In the genomic region with DNA sequence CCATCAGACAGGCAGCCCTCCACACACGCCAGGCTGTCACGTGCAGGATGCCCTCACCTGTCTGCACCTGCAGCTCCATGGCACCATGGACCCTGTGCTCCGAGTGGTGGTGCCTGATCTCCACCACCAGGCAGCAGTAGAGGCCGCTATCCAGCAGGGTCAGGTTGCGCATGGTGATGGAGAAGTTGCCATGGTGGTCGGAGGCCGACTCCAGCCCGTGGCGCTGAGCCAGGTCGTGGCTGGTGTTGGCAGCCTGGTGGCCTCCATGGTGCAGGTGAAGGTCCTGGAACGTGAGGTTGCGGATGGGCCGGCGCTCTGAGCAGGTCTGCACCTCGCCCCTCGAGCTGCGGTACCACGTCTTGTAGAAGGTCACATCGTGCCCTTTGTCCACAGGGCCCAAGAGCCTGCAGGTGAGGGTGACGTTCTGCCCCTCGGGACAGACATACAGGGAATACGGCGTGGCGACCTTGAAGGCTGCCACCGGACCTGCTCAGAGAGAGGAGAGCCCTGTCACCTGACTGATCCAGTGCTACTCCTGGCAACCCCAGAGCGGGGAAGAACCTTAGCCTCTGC, we compare ENCODE assay signal across 13 cellular contexts. TPM values are rescaled to one million over a fixed set of nuclear protein-coding genes. Genes with fewer than 3 reads are reported as not detected.
A peak's percentile ranks its signal among the peaks of the same experiment; 100 is the strongest.
DNase-seq lines count a peak whose midpoint lies in the region; ATAC-seq, FAIRE-seq and TF ChIP-seq lines count a peak whose summit lies in the region.
"Had no signal": no experiment of that assay in that cellular context is flagged by ENCODE, and none has a peak within 500 bp of the region (broad histone marks: within the 10 kb centered on the region; RNA-seq: fewer than 3 reads in every experiment).

No MANE protein-coding gene starts in this region.

- no peak for FAIRE-seq in keratinocyte (lab: Jason Lieb, UNC)
- FAIRE-seq: GM12892, small intestine had no signal

- no peaks in the 10 kb centered on the region for H3K9me3 ChIP-seq in keratinocyte (ENCODE audit: control insufficient read depth, low read depth, low read length)
- H3K9me3 ChIP-seq: BLaER1 treated with 17β-estradiol and CSF1 and Interleukin-3, amounts not matched to agents 10 nM and 100 nM; heart left ventricle had no signal

- H3K9ac ChIP-seq in keratinocyte (ENCODE audit: control insufficient read depth, extremely low read depth, insufficient read depth, low read length), result no peak overlapping the region

- peaks cover 94% of the 10 kb centered on the region for H3K4me1 Mint-ChIP-seq in CD14-positive monocyte

- ATAC-seq in HG02870 (IDR thresholded peaks at IDR 0.05; ENCODE audit: unreplicated experiment), result no peak
- ATAC-seq in GM18520 (IDR thresholded peaks at IDR 0.05; ENCODE audit: unreplicated experiment), result no peak

- dilution Hi-C loops in keratinocyte (cut with MboI; ENCODE audit: extremely low pct_ligation_motif_present, low sequenced_read_pairs), result no loop called here

- H4K20me1 ChIP-seq in keratinocyte (ENCODE audit: control insufficient read depth, extremely low read depth, insufficient read depth, low read length), result no peaks in the 10 kb centered on the region

- DNase-seq in CD14-positive monocyte (ENCODE audit: low spot score) (no peak), keratinocyte (ENCODE audit: low read depth, low spot score) (no peak), NCI-H446 (lab: John Stamatoyannopoulos, UW) (no peak), NCI-H524 treated with DMSO at 0.1 percent for 48 hours (lab: John Stamatoyannopoulos, UW) (no peak)
- DNase-seq: NCI-H1092, small intestine had no signal

- H3K9me3 Mint-ChIP-seq in CD14-positive monocyte, result no peaks in the 10 kb centered on the region

- peak overlapping the region in 6 of 7 donors; percentile 61 to 91 (median 78) for H3K27ac Mint-ChIP-seq in CD14-positive monocyte

- H3K4me3 ChIP-seq in GM12875 (ENCODE audit: low read depth, low read length) (no peak overlapping the region), keratinocyte (ENCODE audit: control insufficient read depth in 2 of 3, extremely low read depth in 1 of 3, insufficient read depth in 2 of 3, low read depth in 1 of 3, low read length in 3 of 3) (no peak overlapping the region)
- H3K4me3 ChIP-seq: BLaER1 treated with 17β-estradiol and CSF1 and Interleukin-3, amounts not matched to agents 10 nM and 100 nM had no signal

- peaks cover 82 to 92% of the 10 kb centered on the region in 2 donors for H3K36me3 Mint-ChIP-seq in CD14-positive monocyte

- H3K27ac ChIP-seq in angular gyrus (ENCODE audit: low read depth, low read length), result peak overlapping the region; percentile 6
- no peak overlapping the region for H3K27ac ChIP-seq in keratinocyte (ENCODE audit: control insufficient read depth, insufficient read depth, low read length)
- H3K27ac ChIP-seq: BLaER1 treated with 17β-estradiol and CSF1 and Interleukin-3, amounts not matched to agents 10 nM and 100 nM had no signal

- no peak overlapping the region for H2AFZ ChIP-seq in keratinocyte (ENCODE audit: control insufficient read depth, low read length)

- no peaks in the 10 kb centered on the region for H3K27me3 ChIP-seq in keratinocyte (ENCODE audit: control insufficient read depth, extremely low read depth, insufficient read depth, low read length)
- H3K27me3 ChIP-seq: BLaER1 treated with 17β-estradiol and CSF1 and Interleukin-3, amounts not matched to agents 10 nM and 100 nM; heart left ventricle had no signal

- intact Hi-C loops in CD14-positive monocyte (cut with micrococcal nuclease), result no loop called here

- peak; percentile 33 for TF ChIP-seq CTCF in CD14-positive monocyte (IDR thresholded peaks at IDR 0.05)
- TF ChIP-seq CTCF in GM12875 (IDR thresholded peaks at IDR 0.05; ENCODE audit: borderline replicate concordance, insufficient read depth, low read depth, low read length), result peak; percentile 28; the same call in 1 of the 2 replicates
- peak; percentile 34 to 44 (median 41) for TF ChIP-seq CTCF in keratinocyte (optimal IDR thresholded peaks at IDR 0.05 in 1 of 3, IDR thresholded peaks at IDR 0.05 in 1 of 3, conservative IDR thresholded peaks at IDR 0.05 in 1 of 3; ENCODE audit: extremely low read depth in 1 of 3, insufficient read depth in 2 of 3, low read length in 3 of 3)

- H3K9me1 ChIP-seq in keratinocyte (ENCODE audit: control insufficient read depth, extremely low read depth, insufficient read depth, low read length), result no peaks in the 10 kb centered on the region

- H3K4me3 Mint-ChIP-seq in CD14-positive monocyte, result peak overlapping the region in 1 of 2 donors; percentile 34

- H3K4me2 ChIP-seq in keratinocyte (ENCODE audit: control insufficient read depth, extremely low read depth, insufficient read depth, low read depth, low read length), result no peak overlapping the region

- no peaks in the 10 kb centered on the region for H3K79me2 ChIP-seq in keratinocyte (ENCODE audit: control insufficient read depth, insufficient read depth, low read length)

- peaks cover 2 to 5% of the 10 kb centered on the region in 2 experiments for H3K36me3 ChIP-seq in keratinocyte (ENCODE audit: control insufficient read depth in 2 of 2, extremely low read depth in 1 of 2, insufficient read depth in 2 of 2, low read length in 2 of 2)

- H3K4me1 ChIP-seq in keratinocyte (ENCODE audit: control insufficient read depth, extremely low read depth, insufficient read depth, low read length), result peaks cover 38% of the 10 kb centered on the region

- peaks cover 0 to 2% (median 0%) of the 10 kb centered on the region in 3 donors for H3K27me3 Mint-ChIP-seq in CD14-positive monocyte (ENCODE audit: low read depth in 3 of 3)

RNA-seq across cellular contexts. Expression of a gene that starts 11.7 kb away (rescaled TPM):
- polyA plus RNA-seq in CD14-positive monocyte, result 1,000 to 10,000 TPM in 1 of 2 donors, 100 to 1,000 TPM in 1; 801 to 1,133 TPM
- 8.1 to 17.1 TPM (median 11.7 TPM) in 3 replicates for polyA plus RNA-seq in keratinocyte
- polyA plus RNA-seq in keratinocyte (2011; ENCODE audit: low read depth), result 4.8 TPM
- 7.1 and 10.7 TPM in 2 replicates for polyA plus RNA-seq in keratinocyte (2011; cell fraction: cytosol; rRNA removed)
- 16.9 and 21.5 TPM in 2 replicates for polyA plus RNA-seq in keratinocyte (2011; cell fraction: nucleus; rRNA removed)
- 13.5 and 14.0 TPM in 2 replicates for polyA plus RNA-seq in keratinocyte (2012; ENCODE audit: low replicate concordance)
- 11.3 to 32.3 TPM (median 16.6 TPM) in 3 replicates for polyA minus RNA-seq in keratinocyte
- 14.4 TPM for polyA minus RNA-seq in keratinocyte (2011; cell fraction: cytosol; rRNA and poly(A)+ RNA removed)
- polyA minus RNA-seq in keratinocyte (2011; cell fraction: nucleus; rRNA and poly(A)+ RNA removed), result 9.4 and 16.7 TPM in 2 replicates

RNA-seq across cellular contexts. Expression of a gene that starts 42.0 kb away (rescaled TPM):
- polyA plus RNA-seq in CD14-positive monocyte (under 1 TPM; 0.18 to 0.48 TPM), keratinocyte (not detected in 3 replicates)
- not detected for polyA plus RNA-seq in keratinocyte (2011; ENCODE audit: low read depth)
- not detected in 2 replicates for polyA plus RNA-seq in keratinocyte (2011; cell fraction: cytosol; rRNA removed)
- not detected in 2 replicates for polyA plus RNA-seq in keratinocyte (2011; cell fraction: nucleus; rRNA removed)
- polyA plus RNA-seq in keratinocyte (2012; ENCODE audit: low replicate concordance), result not detected in 2 replicates
- polyA minus RNA-seq in keratinocyte, result not detected in 3 replicates
- polyA minus RNA-seq in keratinocyte (2011; cell fraction: cytosol; rRNA and poly(A)+ RNA removed), result not detected
- polyA minus RNA-seq in keratinocyte (2011; cell fraction: nucleus; rRNA and poly(A)+ RNA removed), result not detected in 2 replicates

Comparison
In these comparisons a context has a peak if more than half of its experiments do, and no peak if none do; other contexts are left out.
1. RNA of a gene that starts 11.7 kb away (polyA plus RNA-seq): 801 to 1,133 TPM in CD14-positive monocyte; 4.8 to 21.5 TPM in keratinocyte; every median in the first group is over 10 times any median in the second.
2. Peak in every context shown above with its lines, with median percentiles within 50 percentile points of each other: CTCF ChIP-seq.